In genomic region chr7:129671276-129671675, GRCh38 we compare ENCODE assay signal across 22 cellular contexts.
"Had no signal": no experiment of that assay in that cellular context is flagged by ENCODE, and none has a peak within 500 bp of the region (broad histone marks: within the 10 kb centered on the region; RNA-seq: fewer than 3 reads in every experiment).

No MANE protein-coding gene starts in this region.

- H3K4me3 ChIP-seq: upper lobe of left lung had no signal

- H3K4me1 Mint-ChIP-seq: activated naive CD4-positive, alpha-beta T cell treated with anti-CD3 and anti-CD28 coated beads, Interleukin-2, amount 50 U/mL, for 24 hours; brain; memory B cell; nephron had no signal

- H3K27me3 Mint-ChIP-seq: activated naive CD4-positive, alpha-beta T cell treated with anti-CD3 and anti-CD28 coated beads, Interleukin-2, amount 50 U/mL, for 24 hours; brain; dendritic cell treated with granulocyte-macrophage colony-stimulating factor and Interleukin-4, amounts not matched to agents 40 ng/mL and 50 ng/mL, for 4 days; memory B cell had no signal

- DNase-seq: activated CD4-positive, alpha-beta T cell treated with anti-CD3 and anti-CD28 coated beads for 1 hour; activated CD4-positive, alpha-beta T cell treated with anti-CD3 and anti-CD28 coated beads, Interleukin-2, amount 50 U/mL, for 1 hour; activated CD8-positive, alpha-beta T cell treated with anti-CD3 and anti-CD28 coated beads, Interleukin-2, amount 10 ng/mL, durations not matched to agents 7 days and 5 days; activated gamma-delta T cell; aorta; caudate nucleus; effector memory CD4-positive, alpha-beta T cell; hypothalamus; nucleus accumbens; right cardiac atrium; stimulated activated CD4-positive, alpha-beta T cell treated with anti-CD3 and anti-CD28 coated beads, Interleukin-4, amount 100 ng/mL, for 24 hours; stimulated activated naive CD4-positive, alpha-beta T cell treated with Interleukin-2 at 50 U/mL for 16 hours; T-helper 9 cell; upper lobe of left lung had no signal

- ATAC-seq: activated CD8-positive, alpha-beta T cell treated with anti-CD3 and anti-CD28 coated beads, Interleukin-2, amount 10 ng/mL, durations not matched to agents 7 days and 5 days; esophagus mucosa; right cardiac atrium had no signal

- H3K27me3 ChIP-seq: upper lobe of left lung had no signal

- H3K9ac ChIP-seq: parathyroid adenoma had no signal

- H3K27ac ChIP-seq: parathyroid adenoma, upper lobe of left lung had no signal

- H3K4me3 Mint-ChIP-seq: activated CD8-positive, alpha-beta T cell treated with anti-CD3 and anti-CD28 coated beads, Interleukin-2, amount 10 ng/mL, durations not matched to agents 7 days and 5 days; activated naive CD4-positive, alpha-beta T cell treated with anti-CD3 and anti-CD28 coated beads, Interleukin-2, amount 50 U/mL, for 24 hours; activated T-helper 1 cell treated with anti-CD3 and anti-CD28 coated beads, Interleukin-12 subunit alpha, Interleukin-12 subunit beta, Interleukin-2, Interleukin-4 antibody, amounts not matched to agents 30 ng/mL and 10 ng/mL and 1 ng/mL, durations not matched to agents 14 hours and 24 hours and 36 hours; brain; dendritic cell treated with granulocyte-macrophage colony-stimulating factor and Interleukin-4, amounts not matched to agents 40 ng/mL and 50 ng/mL, for 4 days; memory B cell; nephron had no signal

- H3K4me1 ChIP-seq: parathyroid adenoma, upper lobe of left lung had no signal

- H3K27ac Mint-ChIP-seq: activated CD8-positive, alpha-beta T cell treated with anti-CD3 and anti-CD28 coated beads, Interleukin-2, amount 10 ng/mL, durations not matched to agents 7 days and 5 days; activated naive CD4-positive, alpha-beta T cell treated with anti-CD3 and anti-CD28 coated beads, Interleukin-2, amount 50 U/mL, for 24 hours; activated T-helper 1 cell treated with anti-CD3 and anti-CD28 coated beads, Interleukin-12 subunit alpha, Interleukin-12 subunit beta, Interleukin-2, Interleukin-4 antibody, amounts not matched to agents 30 ng/mL and 10 ng/mL and 1 ng/mL, durations not matched to agents 14 hours and 24 hours and 36 hours; brain; dendritic cell treated with granulocyte-macrophage colony-stimulating factor and Interleukin-4, amounts not matched to agents 40 ng/mL and 50 ng/mL, for 4 days; memory B cell; nephron had no signal

- H3K79me2 ChIP-seq: parathyroid adenoma had no signal

- H3K9me3 Mint-ChIP-seq: dendritic cell treated with granulocyte-macrophage colony-stimulating factor and Interleukin-4, amounts not matched to agents 40 ng/mL and 50 ng/mL, for 4 days had no signal
